Comparison of ENCODE assay signal across 25 cellular contexts in genomic region chrX:72693477-72693876, GRCh38.
"Had no signal": no experiment of that assay in that cellular context is flagged by ENCODE, and none has a peak within 500 bp of the region (broad histone marks: within the 10 kb centered on the region; RNA-seq: fewer than 3 reads in every experiment).

No MANE protein-coding gene starts in this region.

- ATAC-seq: activated CD4-positive, alpha-beta T cell treated with anti-CD3 and anti-CD28 coated beads for 36 hours; activated CD8-positive, alpha-beta T cell treated with anti-CD3 and anti-CD28 coated beads, Interleukin-2, amount 10 ng/mL, durations not matched to agents 7 days and 5 days; activated naive CD4-positive, alpha-beta T cell treated with anti-CD3 and anti-CD28 coated beads, Interleukin-2, amount 50 U/mL, for 72 hours; activated T-cell treated with anti-CD3 and anti-CD28 coated beads, Interleukin-2, amount 50 U/mL, for 72 hours had no signal

- DNase-seq: activated CD4-positive, alpha-beta memory T cell treated with anti-CD3 and anti-CD28 coated beads for 36 hours; activated CD4-positive, alpha-beta T cell treated with anti-CD3 and anti-CD28 coated beads for 36 hours; activated CD4-positive, alpha-beta T cell treated with anti-CD3 and anti-CD28 coated beads, Interleukin-2, amount 10 ng/mL, durations not matched to agents 24 days and 14 days; activated CD4-positive, CD25-positive, alpha-beta regulatory T cell; activated CD4-positive, CD25-positive, alpha-beta regulatory T cell treated with anti-CD3 and anti-CD28 coated beads, Interleukin-2, amount 50 U/mL, for 72 hours; activated CD8-positive, alpha-beta memory T cell treated with anti-CD3 and anti-CD28 coated beads, Interleukin-2, amount 50 U/mL, for 48 hours; activated CD8-positive, alpha-beta T cell treated with anti-CD3 and anti-CD28 coated beads, Interleukin-2, amount 10 ng/mL, durations not matched to agents 7 days and 5 days; activated gamma-delta T cell; activated naive CD4-positive, alpha-beta T cell; activated naive CD4-positive, alpha-beta T cell treated with anti-CD3 and anti-CD28 coated beads, Interleukin-2, amount 10 ng/mL, durations not matched to agents 7 days and 5 days; activated naive CD8-positive, alpha-beta T cell treated with anti-CD3 and anti-CD28 coated beads, Interleukin-2, amount 10 ng/mL, durations not matched to agents 7 days and 5 days; activated T-cell treated with anti-CD3 and anti-CD28 coated beads for 4 hours; activated T-cell treated with anti-CD3 and anti-CD28 coated beads, Interleukin-2, amount 50 U/mL, for 24 hours; activated T-cell treated with anti-CD3 and anti-CD28 coated beads, Interleukin-2, amount 50 U/mL, for 72 hours; dorsolateral prefrontal cortex; effector memory CD4-positive, alpha-beta T cell; foreskin fibroblast; glutamatergic neuron; T-helper 2 cell had no signal

- H3K4me1 ChIP-seq: ascending aorta, breast epithelium had no signal

- FAIRE-seq: frontal cortex had no signal

- H3K36me3 ChIP-seq: ascending aorta, breast epithelium, cardiac muscle cell had no signal

- H3K27ac ChIP-seq: ascending aorta, breast epithelium, cardiac muscle cell, coronary artery, dorsolateral prefrontal cortex had no signal

- H3K9me3 ChIP-seq: ascending aorta, breast epithelium had no signal

- H3K4me3 ChIP-seq: ascending aorta, breast epithelium, cardiac muscle cell, coronary artery, dorsolateral prefrontal cortex had no signal

- H3K27me3 ChIP-seq: ascending aorta, cardiac muscle cell had no signal
